11 cellular contexts compared by ENCODE assay signal in genomic region chr7:151491859-151492258, GRCh38. TPM values are rescaled to one million over a fixed set of nuclear protein-coding genes. Genes with fewer than 3 reads are reported as not detected.
DNase-seq lines count a peak whose midpoint lies in the region; ATAC-seq and TF ChIP-seq lines count a peak whose summit lies in the region.
"Had no signal": no experiment of that assay in that cellular context is flagged by ENCODE, and none has a peak within 500 bp of the region (broad histone marks: within the 10 kb centered on the region; RNA-seq: fewer than 3 reads in every experiment).

No MANE protein-coding gene starts in this region.

- DNase-seq in AG08396 (ENCODE audit: low spot score) (peak; percentile 68), IMR-90 (peak; percentile 90), amniotic epithelial cell (ENCODE audit: low read depth) (peak; percentile 93), kidney tubule cell (ENCODE audit: low spot score) (peak; percentile 96), GM13977 (ENCODE audit: low spot score) (no peak)
- no peak for DNase-seq in activated CD8-positive, alpha-beta memory T cell treated with anti-CD3 and anti-CD28 coated beads, Interleukin-2, amount 10 ng/mL, durations not matched to agents 7 days and 5 days
- DNase-seq: CD4-positive, alpha-beta T cell; heart right ventricle; nucleus accumbens had no signal

- BruUV-seq in IMR-90 (replicated peaks; lab: Mats Ljungman, UMichigan): no TSS peak

- H3K23ac ChIP-seq in IMR-90 (ENCODE audit: low read depth, low read length): peak overlapping the region; percentile 33; the same call in 1 of the 2 replicates

- H3K36me3 ChIP-seq in IMR-90 (ENCODE audit: control insufficient read depth, insufficient read depth, low read length): peaks cover 15% of the 10 kb centered on the region

- H3K4ac ChIP-seq in IMR-90 (ENCODE audit: low read depth, low read length): no peak overlapping the region

- H3K4me1 Mint-ChIP-seq in activated CD8-positive, alpha-beta memory T cell treated with anti-CD3 and anti-CD28 coated beads, Interleukin-2, amount 10 ng/mL, durations not matched to agents 7 days and 5 days: peaks cover 19% of the 10 kb centered on the region

- H3K27ac Mint-ChIP-seq in activated CD8-positive, alpha-beta memory T cell treated with anti-CD3 and anti-CD28 coated beads, Interleukin-2, amount 10 ng/mL, durations not matched to agents 7 days and 5 days: no peak overlapping the region
- H3K27ac Mint-ChIP-seq: CD4-positive, alpha-beta T cell had no signal

- no peak overlapping the region for H3K4me3 ChIP-seq in IMR-90 (ENCODE audit: insufficient read depth, low read depth, low read length)
- H3K4me3 ChIP-seq: heart right ventricle had no signal

- peaks cover 10 to 71% of the 10 kb centered on the region in 2 experiments for H3K79me1 ChIP-seq in IMR-90 (ENCODE audit: low read depth in 1 of 2, low read length in 2 of 2)

- H4K5ac ChIP-seq in IMR-90 (ENCODE audit: low read depth, low read length): no peak overlapping the region

- peak overlapping the region; percentile 61; the same call in 1 of the 2 replicates for H2AK5ac ChIP-seq in IMR-90 (ENCODE audit: low read depth, low read length)

- H4K20me1 ChIP-seq in IMR-90 (ENCODE audit: insufficient read depth, low read length): peaks cover 42% of the 10 kb centered on the region

- no peak overlapping the region for H3K18ac ChIP-seq in IMR-90 (ENCODE audit: low read depth, low read length)

- H2BK15ac ChIP-seq in IMR-90 (ENCODE audit: low read depth, low read length): no peak overlapping the region

- no peaks in the 10 kb centered on the region for H3K9me3 ChIP-seq in IMR-90 (ENCODE audit: control insufficient read depth, insufficient read depth, low read length)
- H3K9me3 ChIP-seq: heart right ventricle had no signal

- peak overlapping the region; percentile 52 for H2BK5ac ChIP-seq in IMR-90 (ENCODE audit: low read depth, low read length, poor library complexity, severe bottlenecking)

- 0 out of 2 replicates have a peak overlapping the region, but pooled peaks have one; percentile 35 for H4K91ac ChIP-seq in IMR-90 (ENCODE audit: insufficient read depth, low read depth, low read length)

- no peak for TF ChIP-seq RAD21 in IMR-90 (IDR thresholded peaks at IDR 0.05; ENCODE audit: low read length)

- H3K4me2 ChIP-seq in IMR-90 (ENCODE audit: low read depth, low read length): no peak overlapping the region; the same call in 1 of the 2 replicates

- H3K9me3 Mint-ChIP-seq in activated CD8-positive, alpha-beta memory T cell treated with anti-CD3 and anti-CD28 coated beads, Interleukin-2, amount 10 ng/mL, durations not matched to agents 7 days and 5 days (ENCODE audit: low read depth): no peaks in the 10 kb centered on the region
- H3K9me3 Mint-ChIP-seq: CD4-positive, alpha-beta T cell had no signal

- H3K56ac ChIP-seq in IMR-90 (ENCODE audit: extremely low read depth, insufficient read depth, low read length): no peak overlapping the region

- intact Hi-C loops in IMR-90 (cut with micrococcal nuclease): loop anchor here (2.0 kb wide), 1 partner anchor 13 kb away; no protein-coding TSS in a partner anchor

- CTCF ChIA-PET in IMR-90 (lab: Yijun Ruan, JAX): interaction anchor here (1.6 kb wide), 1 partner anchor 16 kb away, joined by 4 read pairs; no protein-coding TSS in a partner anchor
- CTCF ChIA-PET in activated CD8-positive, alpha-beta memory T cell treated with anti-CD3 and anti-CD28 coated beads, Interleukin-2, amount 10 ng/mL, durations not matched to agents 7 days and 5 days (lab: Charles Lee): no interaction called here

- H4K8ac ChIP-seq in IMR-90 (ENCODE audit: low read depth in 2 of 2, low read length in 2 of 2): peak overlapping the region in 1 of 2 experiments; percentile 55; a peak in 2 of 4 replicates

- in situ Hi-C loops in IMR-90 (cut with MboI; ENCODE audit: low sequenced_read_pairs): no loop called here
- in situ Hi-C loops in GM13977 (cut with MboI; ENCODE audit: low pct_unique_long_range_greater_than_20kb, low sequenced_read_pairs, unreplicated experiment): no loop called here

- peaks cover 9% of the 10 kb centered on the region for H3K9me1 ChIP-seq in IMR-90 (ENCODE audit: insufficient read depth, low read length)

- no peak overlapping the region for H2BK120ac ChIP-seq in IMR-90 (ENCODE audit: low read depth, low read length)

- H3K9ac ChIP-seq in IMR-90 (ENCODE audit: low read depth, low read length): no peak overlapping the region

- H3K27me3 ChIP-seq in IMR-90 (ENCODE audit: control insufficient read depth, insufficient read depth, low read length): no peaks in the 10 kb centered on the region
- H3K27me3 ChIP-seq: heart right ventricle had no signal

- no peak overlapping the region for H2AK9ac ChIP-seq in IMR-90 (replicated peaks; ENCODE audit: low read depth, low read length, poor library complexity)

- ATAC-seq in IMR-90 (ENCODE audit: low read depth) (peak; percentile 73), GM19397 (IDR thresholded peaks at IDR 0.05; ENCODE audit: unreplicated experiment) (no peak), GM19328 (IDR thresholded peaks at IDR 0.05; ENCODE audit: unreplicated experiment) (no peak)
- no peak for ATAC-seq in activated CD8-positive, alpha-beta memory T cell treated with anti-CD3 and anti-CD28 coated beads, Interleukin-2, amount 10 ng/mL, durations not matched to agents 7 days and 5 days

- H2AFZ ChIP-seq in IMR-90 (replicated peaks; ENCODE audit: low read length, poor library complexity): no peak overlapping the region

- WGBS in IMR-90 (ENCODE audit: extremely low coverage in 2 of 2, insufficient read length in 1 of 2), 2 experiments: no CpG with 5 or more reads among the region's 3 CpGs

- TF ChIP-seq POLR2A in IMR-90 (IDR thresholded peaks at IDR 0.05; ENCODE audit: low read depth, low read length): no peak

- no peak overlapping the region for H3K27ac ChIP-seq in IMR-90 (ENCODE audit: insufficient read depth, low read length)
- H3K27ac ChIP-seq: heart right ventricle had no signal

- H3K4me1 ChIP-seq in IMR-90 (ENCODE audit: control insufficient read depth, insufficient read depth, low read length): peaks cover 13% of the 10 kb centered on the region

- H2BK20ac ChIP-seq in IMR-90 (ENCODE audit: low read depth, low read length): no peak overlapping the region

- TF ChIP-seq CTCF in IMR-90 (conservative IDR thresholded peaks at IDR 0.05; ENCODE audit: low read depth, low read length): no peak
- TF ChIP-seq CTCF in GM13977 (IDR thresholded peaks at IDR 0.05; ENCODE audit: extremely low read depth, insufficient read depth, missing control alignments): no peak

- H3K36me3 Mint-ChIP-seq in activated CD8-positive, alpha-beta memory T cell treated with anti-CD3 and anti-CD28 coated beads, Interleukin-2, amount 10 ng/mL, durations not matched to agents 7 days and 5 days: peaks cover 22% of the 10 kb centered on the region

- H3K27me3 Mint-ChIP-seq in activated CD8-positive, alpha-beta memory T cell treated with anti-CD3 and anti-CD28 coated beads, Interleukin-2, amount 10 ng/mL, durations not matched to agents 7 days and 5 days: no peaks in the 10 kb centered on the region
- H3K27me3 Mint-ChIP-seq: CD4-positive, alpha-beta T cell had no signal

- dilution Hi-C loops in IMR-90 (cut with HindIII; ENCODE audit: low sequenced_read_pairs, unreplicated experiment): no loop called here

- no peak overlapping the region for H3K14ac ChIP-seq in IMR-90 (replicated peaks; ENCODE audit: low read depth, low read length)

- H3K4me3 Mint-ChIP-seq in activated CD8-positive, alpha-beta memory T cell treated with anti-CD3 and anti-CD28 coated beads, Interleukin-2, amount 10 ng/mL, durations not matched to agents 7 days and 5 days: no peak overlapping the region
- H3K4me3 Mint-ChIP-seq: CD4-positive, alpha-beta T cell had no signal

- POLR2A ChIA-PET in IMR-90 (lab: Charles Lee; ENCODE audit: unreplicated experiment): no interaction called here

TF ChIP-seq in IMR-90, 13 proteins besides CTCF, POLR2A, EP300 and RAD21:
- TF ChIP-seq CEBPB (IDR thresholded peaks at IDR 0.05; ENCODE audit: low read depth, low read length) (peak; percentile 75), FOS (IDR thresholded peaks at IDR 0.05; ENCODE audit: low read depth, low read length) (0 out of 2 replicates have a peak, but pooled peaks have one; percentile 4), ELK1 (IDR thresholded peaks at IDR 0.05; ENCODE audit: borderline replicate concordance, low read depth, low read length) (no peak), MAFK (IDR thresholded peaks at IDR 0.05; ENCODE audit: low read depth, low read length) (no peak), RCOR1 (IDR thresholded peaks at IDR 0.05; ENCODE audit: insufficient replicate concordance, low read length) (no peak), BHLHE40 (IDR thresholded peaks at IDR 0.05; ENCODE audit: low read depth, low read length) (no peak), MXI1 (IDR thresholded peaks at IDR 0.05; ENCODE audit: borderline replicate concordance, low read depth, low read length) (0 out of 2 replicates have a peak, but pooled peaks have one; percentile 36)

RNA-seq across cellular contexts. Expression of gene RHEB, which starts 27.8 kb away (rescaled TPM):
- total RNA-seq in IMR-90 (2012; rRNA removed): 19.7 and 45.5 TPM in 2 replicates
- polyA plus RNA-seq in IMR-90 (2012; rRNA removed): 56.8 and 67.2 TPM in 2 replicates
- polyA plus RNA-seq in IMR-90 (2012; cell fraction: cytosol; rRNA removed): 67.9 and 82.1 TPM in 2 replicates
- 15.7 and 32.1 TPM in 2 replicates for polyA plus RNA-seq in IMR-90 (2012; cell fraction: nucleus; rRNA removed; ENCODE audit: low replicate concordance)
- 10 to 100 TPM; 66.2 to 73.0 TPM for total RNA-seq in activated CD8-positive, alpha-beta memory T cell treated with anti-CD3 and anti-CD28 coated beads, Interleukin-2, amount 10 ng/mL, durations not matched to agents 7 days and 5 days

RNA-seq across cellular contexts. Expression of gene CRYGN, which starts 51.9 kb away (rescaled TPM):
- total RNA-seq in IMR-90 (2012; rRNA removed): not detected in 2 replicates
- not detected in 2 replicates for polyA plus RNA-seq in IMR-90 (2012; rRNA removed)
- not detected in 2 replicates for polyA plus RNA-seq in IMR-90 (2012; cell fraction: cytosol; rRNA removed)
- polyA plus RNA-seq in IMR-90 (2012; cell fraction: nucleus; rRNA removed; ENCODE audit: low replicate concordance): 0.12 and 0.14 TPM in 2 replicates
- total RNA-seq in activated CD8-positive, alpha-beta memory T cell treated with anti-CD3 and anti-CD28 coated beads, Interleukin-2, amount 10 ng/mL, durations not matched to agents 7 days and 5 days: not detected

Comparison
In these comparisons a context has a peak if more than half of its experiments do, and no peak if none do; other contexts are left out.
1. DNase-seq: peak in AG08396 (single experiment), IMR-90 (single experiment), amniotic epithelial cell (single experiment) and kidney tubule cell (single experiment); none in activated CD8-positive, alpha-beta memory T cell treated with anti-CD3 and anti-CD28 coated beads, Interleukin-2, amount 10 ng/mL, durations not matched to agents 7 days and 5 days (single experiment) and GM13977 (single experiment).